Comparison of ENCODE assay signal across 10 cellular contexts in the genomic region with DNA sequence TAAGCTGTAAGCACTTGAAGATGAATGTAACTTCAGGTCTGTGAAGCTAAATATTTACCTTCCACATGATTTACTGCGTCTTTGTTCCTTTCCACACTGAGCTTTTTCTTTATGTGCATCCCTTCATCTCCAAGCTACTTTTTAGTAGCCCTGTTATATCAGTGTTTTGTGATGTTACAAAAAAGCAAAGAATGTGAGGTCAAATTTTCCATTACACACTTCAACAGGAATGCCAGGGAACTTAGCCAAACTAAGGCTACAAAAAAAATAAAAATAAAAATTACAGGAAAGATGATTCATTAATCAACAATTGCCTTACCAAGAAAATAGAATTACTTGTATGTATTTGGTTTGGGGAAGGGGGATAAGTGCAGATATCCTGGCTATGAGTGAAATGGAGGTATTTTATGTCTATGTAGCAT.
A peak's percentile ranks its signal among the peaks of the same experiment; 100 is the strongest.
DNase-seq lines count a peak whose midpoint lies in the region; ATAC-seq, FAIRE-seq and TF ChIP-seq lines count a peak whose summit lies in the region.
"Had no signal": no experiment of that assay in that cellular context is flagged by ENCODE, and none has a peak within 500 bp of the region (broad histone marks: within the 10 kb centered on the region; RNA-seq: fewer than 3 reads in every experiment).

No MANE protein-coding gene starts in this region.

- peaks cover 31% of the 10 kb centered on the region for H3F3A ChIP-seq in smooth muscle cell (ENCODE audit: low read depth)

- DNase-seq in H54 (ENCODE audit: insufficient read length, low spot score) = no peak
- peak; percentile 90 for DNase-seq in astrocyte (ENCODE audit: low read depth)
- no peak for DNase-seq in left ventricle myocardium superior
- DNase-seq in smooth muscle cell (lab: John Stamatoyannopoulos, UW; ENCODE audit: unreplicated experiment) = no peak
- DNase-seq in activated T-helper 1 cell treated with anti-CD3 and anti-CD28 coated beads, Interleukin-12 subunit alpha, Interleukin-12 subunit beta, Interleukin-2, Interleukin-4 antibody, amounts not matched to agents 30 ng/mL and 10 ng/mL and 1 ng/mL, durations not matched to agents 14 hours and 24 hours and 36 hours (ENCODE audit: low spot score) = no peak
- no peak for DNase-seq in iPS-NIHi7 (ENCODE audit: extremely low spot score)
- DNase-seq in GM10248 (ENCODE audit: extremely low spot score) = no peak

- POLR2A ChIA-PET in GM10248 (lab: Yijun Ruan, JAX) = no interaction called here

- FAIRE-seq in H54 (lab: Jason Lieb, UNC) (peak; percentile 95), astrocyte (lab: Jason Lieb, UNC) (peak; percentile 94)
- FAIRE-seq: GM12878 had no signal

- H4K20me1 ChIP-seq in astrocyte (ENCODE audit: insufficient read depth, low read length) = no peaks in the 10 kb centered on the region
- H4K20me1 ChIP-seq in smooth muscle cell (ENCODE audit: low read depth) = no peaks in the 10 kb centered on the region

- H3K9me3 Mint-ChIP-seq in astrocyte (ENCODE audit: unreplicated experiment) = no peaks in the 10 kb centered on the region
- H3K9me3 Mint-ChIP-seq in activated T-helper 1 cell treated with anti-CD3 and anti-CD28 coated beads, Interleukin-12 subunit alpha, Interleukin-12 subunit beta, Interleukin-2, Interleukin-4 antibody, amounts not matched to agents 30 ng/mL and 10 ng/mL and 1 ng/mL, durations not matched to agents 14 hours and 24 hours and 36 hours = no peaks in the 10 kb centered on the region

- H3K27ac ChIP-seq in astrocyte (ENCODE audit: low read depth, low read length) (peak overlapping the region; percentile 97), smooth muscle cell (ENCODE audit: low read depth) (peak overlapping the region; percentile 98)

- H2AFZ ChIP-seq in astrocyte (ENCODE audit: low read depth, low read length) (no peak overlapping the region), smooth muscle cell (ENCODE audit: low read depth) (no peak overlapping the region)

- peaks cover 64% of the 10 kb centered on the region for H3K4me1 Mint-ChIP-seq in astrocyte (ENCODE audit: low read depth, unreplicated experiment)
- H3K4me1 Mint-ChIP-seq in activated T-helper 1 cell treated with anti-CD3 and anti-CD28 coated beads, Interleukin-12 subunit alpha, Interleukin-12 subunit beta, Interleukin-2, Interleukin-4 antibody, amounts not matched to agents 30 ng/mL and 10 ng/mL and 1 ng/mL, durations not matched to agents 14 hours and 24 hours and 36 hours (ENCODE audit: low read depth) = no peaks in the 10 kb centered on the region

- H3K27me3 ChIP-seq in astrocyte (ENCODE audit: insufficient read depth, low read length) (no peaks in the 10 kb centered on the region), smooth muscle cell (ENCODE audit: low read depth) (no peaks in the 10 kb centered on the region)

- no peaks in the 10 kb centered on the region for H3K36me3 Mint-ChIP-seq in astrocyte (ENCODE audit: low read depth, unreplicated experiment)
- no peaks in the 10 kb centered on the region for H3K36me3 Mint-ChIP-seq in activated T-helper 1 cell treated with anti-CD3 and anti-CD28 coated beads, Interleukin-12 subunit alpha, Interleukin-12 subunit beta, Interleukin-2, Interleukin-4 antibody, amounts not matched to agents 30 ng/mL and 10 ng/mL and 1 ng/mL, durations not matched to agents 14 hours and 24 hours and 36 hours (ENCODE audit: low read depth)

- H3K27me3 Mint-ChIP-seq in astrocyte (ENCODE audit: low read depth, unreplicated experiment) = no peaks in the 10 kb centered on the region
- no peaks in the 10 kb centered on the region for H3K27me3 Mint-ChIP-seq in activated T-helper 1 cell treated with anti-CD3 and anti-CD28 coated beads, Interleukin-12 subunit alpha, Interleukin-12 subunit beta, Interleukin-2, Interleukin-4 antibody, amounts not matched to agents 30 ng/mL and 10 ng/mL and 1 ng/mL, durations not matched to agents 14 hours and 24 hours and 36 hours (ENCODE audit: insufficient read depth)
- H3K27me3 Mint-ChIP-seq: activated naive CD8-positive, alpha-beta T cell had no signal

- CTCF ChIA-PET in GM10248 (lab: Yijun Ruan, JAX) = interaction anchor here (0.9 to 1.0 kb wide), 2 partner anchors 13 to 220 kb away, joined by 3 read pairs; a partner anchor contains a TSS

- WGBS in smooth muscle cell (ENCODE audit: low lambda C conversion rate) = 55% methylated on average over 1 of the region's 1 CpG

- ATAC-seq in left ventricle myocardium superior (peak; percentile 62), GM18858 (IDR thresholded peaks at IDR 0.05; ENCODE audit: unreplicated experiment) (no peak)
- ATAC-seq: GM12878 had no signal

- no peak for TF ChIP-seq POLR2A in H54 (IDR thresholded peaks at IDR 0.05; ENCODE audit: low read depth, low read length)

- H3K4me3 Mint-ChIP-seq in astrocyte (ENCODE audit: unreplicated experiment) = no peak overlapping the region
- H3K4me3 Mint-ChIP-seq in activated T-helper 1 cell treated with anti-CD3 and anti-CD28 coated beads, Interleukin-12 subunit alpha, Interleukin-12 subunit beta, Interleukin-2, Interleukin-4 antibody, amounts not matched to agents 30 ng/mL and 10 ng/mL and 1 ng/mL, durations not matched to agents 14 hours and 24 hours and 36 hours = no peak overlapping the region
- H3K4me3 Mint-ChIP-seq: activated naive CD8-positive, alpha-beta T cell had no signal

- H3K9ac ChIP-seq in astrocyte (ENCODE audit: low read length) (peak overlapping the region; percentile 82), smooth muscle cell (ENCODE audit: low read depth) (peak overlapping the region; percentile 83)

- H3K9me3 ChIP-seq in astrocyte (ENCODE audit: insufficient read depth, low read depth, low read length) (no peaks in the 10 kb centered on the region), smooth muscle cell (replicated peaks; ENCODE audit: low read depth) (no peaks in the 10 kb centered on the region)

- intact Hi-C loops in left ventricle myocardium superior (cut with micrococcal nuclease) = no loop called here
- intact Hi-C loops in activated T-helper 1 cell treated with anti-CD3 and anti-CD28 coated beads, Interleukin-12 subunit alpha, Interleukin-12 subunit beta, Interleukin-2, Interleukin-4 antibody, amounts not matched to agents 30 ng/mL and 10 ng/mL and 1 ng/mL, durations not matched to agents 14 hours and 24 hours and 36 hours (cut with micrococcal nuclease) = no loop called here

- H3K4me3 ChIP-seq in astrocyte (ENCODE audit: insufficient read depth, low read depth, low read length) (no peak overlapping the region), smooth muscle cell (no peak overlapping the region)
- H3K4me3 ChIP-seq: GM12878 had no signal

- peak overlapping the region; percentile 96 for H3K27ac Mint-ChIP-seq in astrocyte (ENCODE audit: unreplicated experiment)
- no peak overlapping the region for H3K27ac Mint-ChIP-seq in activated T-helper 1 cell treated with anti-CD3 and anti-CD28 coated beads, Interleukin-12 subunit alpha, Interleukin-12 subunit beta, Interleukin-2, Interleukin-4 antibody, amounts not matched to agents 30 ng/mL and 10 ng/mL and 1 ng/mL, durations not matched to agents 14 hours and 24 hours and 36 hours
- H3K27ac Mint-ChIP-seq: activated naive CD8-positive, alpha-beta T cell had no signal

- H3K36me3 ChIP-seq in astrocyte (ENCODE audit: insufficient read depth, low read length) (no peaks in the 10 kb centered on the region), smooth muscle cell (ENCODE audit: low read depth) (no peaks in the 10 kb centered on the region)

- no peak for TF ChIP-seq CTCF in astrocyte (IDR thresholded peaks at IDR 0.05; ENCODE audit: insufficient read depth, low read depth, low read length)
- TF ChIP-seq CTCF in smooth muscle cell (IDR thresholded peaks at IDR 0.05; ENCODE audit: borderline replicate concordance, insufficient read depth, poor library complexity, severe bottlenecking) = no peak
- TF ChIP-seq CTCF in GM10248 (IDR thresholded peaks at IDR 0.05; ENCODE audit: control extremely low read depth, extremely low read depth, low read depth, missing control alignments) = no peak

- H3K4me1 ChIP-seq in astrocyte (ENCODE audit: insufficient read depth, low read length) = peaks cover 43% of the 10 kb centered on the region
- peaks cover 20% of the 10 kb centered on the region for H3K4me1 ChIP-seq in smooth muscle cell (ENCODE audit: low read depth)

- H3K79me2 ChIP-seq in astrocyte (ENCODE audit: insufficient read depth, low read length) (no peaks in the 10 kb centered on the region), smooth muscle cell (ENCODE audit: low read depth) (no peaks in the 10 kb centered on the region)

- peak overlapping the region; percentile 62 for H3K4me2 ChIP-seq in astrocyte (ENCODE audit: low read length)
- H3K4me2 ChIP-seq in smooth muscle cell = peak overlapping the region; percentile 68
